ENCODE assay signal across 8 cellular contexts in genomic region chr7:99112097-99112496, GRCh38. TPM values are rescaled to one million over a fixed set of nuclear protein-coding genes. Genes with fewer than 3 reads are reported as not detected.
A peak's percentile ranks its signal among the peaks of the same experiment; 100 is the strongest.
DNase-seq lines count a peak whose midpoint lies in the region; ATAC-seq and TF ChIP-seq lines count a peak whose summit lies in the region.

No MANE protein-coding gene starts in this region.

- peaks cover 47% of the 10 kb centered on the region for H3K36me3 Mint-ChIP-seq in CD4-positive, alpha-beta T cell (ENCODE audit: low read depth)

- peaks cover 65% of the 10 kb centered on the region for H3K4me1 Mint-ChIP-seq in CD4-positive, alpha-beta T cell (ENCODE audit: low read depth)

- peaks cover 10% of the 10 kb centered on the region for H3K9me3 Mint-ChIP-seq in CD4-positive, alpha-beta T cell

- peak overlapping the region; percentile 13 for H3K4me3 Mint-ChIP-seq in CD4-positive, alpha-beta T cell

- H3K27ac ChIP-seq in CD4-positive, alpha-beta T cell (ENCODE audit: low read depth, low read length), result no peak overlapping the region

- peak overlapping the region; percentile 72 for H3K27ac Mint-ChIP-seq in CD4-positive, alpha-beta T cell

- no peak for DNase-seq in CD4-positive, alpha-beta T cell
- DNase-seq in germinal center (ENCODE audit: low spot score) (peak; percentile 9), AG08395 (ENCODE audit: low spot score) (no peak), iPS-NIHi7 (ENCODE audit: extremely low spot score) (no peak), C1 segment of cervical spinal cord (lab: John Stamatoyannopoulos, UW) (no peak)

- no peaks in the 10 kb centered on the region for H3K9me3 ChIP-seq in CD4-positive, alpha-beta T cell (ENCODE audit: control insufficient read depth, low read length)

- intact Hi-C loops in CD4-positive, alpha-beta T cell (cut with DNase I, micrococcal nuclease), result no loop called here

- ATAC-seq in CD4-positive, alpha-beta T cell (ENCODE audit: poor library complexity), result peak; percentile 55
- ATAC-seq in GM21360 (IDR thresholded peaks at IDR 0.05; ENCODE audit: unreplicated experiment) (peak; percentile 68), HG03565 (IDR thresholded peaks at IDR 0.05; ENCODE audit: unreplicated experiment) (peak; percentile 65), GM21526 (IDR thresholded peaks at IDR 0.05; ENCODE audit: low FRiP score, unreplicated experiment) (no peak)

- no peaks in the 10 kb centered on the region for H3K27me3 Mint-ChIP-seq in CD4-positive, alpha-beta T cell

- CTCF ChIA-PET in CD4-positive, alpha-beta T cell (lab: Charles Lee), result no interaction called here

- no peak for TF ChIP-seq CTCF in CD4-positive, alpha-beta T cell (IDR thresholded peaks at IDR 0.05)

- H3K27me3 ChIP-seq in CD4-positive, alpha-beta T cell (ENCODE audit: control insufficient read depth, insufficient read depth, low read length), result no peaks in the 10 kb centered on the region

- POLR2A ChIA-PET in CD4-positive, alpha-beta T cell (lab: Charles Lee), result interaction anchor here (1.2 to 1.4 kb wide), 2 partner anchors 9 to 30 kb away, joined by 3 to 5 read pairs; no protein-coding TSS in a partner anchor

RNA-seq across cellular contexts. Expression of gene SMURF1, which starts 31.8 kb away (rescaled TPM):
- 10 to 100 TPM; 30.0 to 32.4 TPM for total RNA-seq in CD4-positive, alpha-beta T cell
